In the genomic region with DNA sequence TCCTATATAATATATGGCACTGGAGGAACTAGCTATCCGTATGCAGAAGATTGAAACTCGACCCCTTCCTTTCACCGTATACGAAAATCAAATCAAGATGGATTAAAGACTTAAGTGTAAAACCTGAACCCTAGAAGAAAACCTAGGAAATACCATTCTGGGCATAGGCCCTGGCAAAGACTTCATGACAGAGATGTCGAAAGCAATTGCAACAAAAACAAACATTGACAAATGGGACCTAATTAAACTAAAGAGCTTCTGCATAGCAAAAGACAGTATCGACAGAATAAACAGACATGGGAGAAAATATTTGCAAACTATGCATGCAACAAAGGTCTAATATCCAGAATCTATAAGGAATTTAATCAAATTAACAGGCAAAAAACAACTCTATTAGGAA, we compare ENCODE assay signal across 33 cellular contexts.
"Had no signal": no experiment of that assay in that cellular context is flagged by ENCODE, and none has a peak within 500 bp of the region (broad histone marks: within the 10 kb centered on the region; RNA-seq: fewer than 3 reads in every experiment).

No MANE protein-coding gene starts in this region.

- FAIRE-seq: bronchial epithelial cell, TTC549 had no signal

- H3K27ac ChIP-seq: ascending aorta, cardiac muscle cell, WERI-Rb-1 had no signal

- H3K4me1 ChIP-seq: ascending aorta had no signal

- H3K36me3 ChIP-seq: ascending aorta, cardiac muscle cell, WERI-Rb-1 had no signal

- DNase-seq: activated CD4-positive, alpha-beta memory T cell treated with anti-CD3 and anti-CD28 coated beads, Interleukin-2, amount 10 ng/mL, durations not matched to agents 7 days and 5 days; activated CD4-positive, alpha-beta T cell treated with anti-CD3 and anti-CD28 coated beads for 1 hour; activated CD4-positive, alpha-beta T cell treated with anti-CD3 and anti-CD28 coated beads for 36 hours; activated CD4-positive, alpha-beta T cell treated with anti-CD3 and anti-CD28 coated beads for 48 hours; activated CD4-positive, alpha-beta T cell treated with anti-CD3 and anti-CD28 coated beads, Interleukin-2, amount 10 ng/mL, durations not matched to agents 7 days and 5 days; activated CD4-positive, alpha-beta T cell treated with anti-CD3 and anti-CD28 coated beads, Interleukin-2, amount 50 U/mL, for 48 hours; activated CD4-positive, CD25-positive, alpha-beta regulatory T cell; activated CD8-positive, alpha-beta memory T cell treated with anti-CD3 and anti-CD28 coated beads for 24 hours; activated CD8-positive, alpha-beta memory T cell treated with anti-CD3 and anti-CD28 coated beads, Interleukin-2, amount 10 ng/mL, durations not matched to agents 7 days and 5 days; activated CD8-positive, alpha-beta memory T cell treated with anti-CD3 and anti-CD28 coated beads, Interleukin-2, amount 50 U/mL, for 48 hours; activated CD8-positive, alpha-beta T cell treated with anti-CD3 and anti-CD28 coated beads, Interleukin-2, amount 10 ng/mL, durations not matched to agents 7 days and 5 days; activated effector memory CD4-positive, alpha-beta T cell treated with Interleukin-2 at 50 U/mL for 16 hours; activated gamma-delta T cell; activated naive CD4-positive, alpha-beta T cell treated with anti-CD3 and anti-CD28 coated beads, Interleukin-2, amount 10 ng/mL, durations not matched to agents 7 days and 5 days; activated naive CD4-positive, alpha-beta T cell treated with Interleukin-2 at 50 U/mL for 16 hours; activated naive CD8-positive, alpha-beta T cell treated with anti-CD3 and anti-CD28 coated beads, Interleukin-2, amount 10 ng/mL, durations not matched to agents 7 days and 5 days; activated naive CD8-positive, alpha-beta T cell treated with anti-CD3 and anti-CD28 coated beads, Interleukin-2, amount 50 U/mL, for 24 hours; activated T-cell treated with anti-CD3 and anti-CD28 coated beads, Interleukin-2, amount 50 U/mL, for 24 hours; activated T-cell treated with anti-CD3 and anti-CD28 coated beads, Interleukin-2, amount 50 U/mL, for 48 hours; amygdala; anterior cingulate cortex; caudate nucleus; cerebellar nuclear complex; T-helper 1 cell; T-helper 2 cell; T-helper 9 cell; WERI-Rb-1 had no signal

- H3K4me3 ChIP-seq: ascending aorta, cardiac muscle cell had no signal

- H3K27me3 ChIP-seq: ascending aorta, cardiac muscle cell had no signal

- H3K9me3 ChIP-seq: ascending aorta had no signal

- ATAC-seq: activated CD4-positive, alpha-beta T cell treated with anti-CD3 and anti-CD28 coated beads for 36 hours; activated CD4-positive, CD25-positive, alpha-beta regulatory T cell treated with anti-CD3 and anti-CD28 coated beads, Interleukin-2, amount 50 U/mL, for 24 hours; activated CD8-positive, alpha-beta memory T cell treated with anti-CD3 and anti-CD28 coated beads, Interleukin-2, amount 10 ng/mL, durations not matched to agents 7 days and 5 days; activated CD8-positive, alpha-beta T cell treated with anti-CD3 and anti-CD28 coated beads, Interleukin-2, amount 10 ng/mL, durations not matched to agents 7 days and 5 days; activated naive CD8-positive, alpha-beta T cell treated with anti-CD3 and anti-CD28 coated beads, Interleukin-2, amount 50 U/mL, for 24 hours; WTC11 had no signal
